ENCODE assay signal across 2 cellular contexts in genomic region chr1:228944241-228944741, GRCh38.
A peak's percentile ranks its signal among the peaks of the same experiment; 100 is the strongest.
TF ChIP-seq lines count a peak whose summit lies in the region.

No MANE protein-coding gene starts in this region.

TF ChIP-seq in liver, 16 proteins besides CTCF, POLR2A, EP300 and RAD21 (continued from another document):
- TF ChIP-seq REST (IDR thresholded peaks at IDR 0.05), result peak; percentile 40

TF ChIP-seq in HepG2, 621 proteins besides CTCF, POLR2A, EP300 and RAD21 (continued from another document):
- TF ChIP-seq HNF1A (IDR thresholded peaks at IDR 0.05; ENCODE audit: low read depth), result no peak
- TF ChIP-seq HNF1A (CRISPR knock-in tag; IDR thresholded peaks at IDR 0.05; ENCODE audit: borderline replicate concordance), result no peak
- no peak for TF ChIP-seq BHLHE40 (IDR thresholded peaks at IDR 0.05; ENCODE audit: low read length)
- TF ChIP-seq ETV6 (CRISPR knock-in tag; conservative IDR thresholded peaks at IDR 0.05), result no peak
- TF ChIP-seq FLYWCH1 (CRISPR knock-in tag; IDR thresholded peaks at IDR 0.05), result no peak
- no peak for TF ChIP-seq KMT2A (CRISPR knock-in tag; IDR thresholded peaks at IDR 0.05)
- no peak for TF ChIP-seq ZHX2 (IDR thresholded peaks at IDR 0.05; ENCODE audit: low read depth)
- no peak for TF ChIP-seq ZHX2 (CRISPR knock-in tag; IDR thresholded peaks at IDR 0.05; ENCODE audit: borderline replicate concordance)
- TF ChIP-seq ZBTB34 (CRISPR knock-in tag; IDR thresholded peaks at IDR 0.05), result no peak
- no peak for TF ChIP-seq MTA3 (CRISPR knock-in tag; IDR thresholded peaks at IDR 0.05)
- no peak for TF ChIP-seq KDM1A (CRISPR knock-in tag; IDR thresholded peaks at IDR 0.05)
- no peak for TF ChIP-seq CCDC6 (CRISPR knock-in tag; IDR thresholded peaks at IDR 0.05)
- no peak for TF ChIP-seq ZMAT3 (CRISPR knock-in tag; conservative IDR thresholded peaks at IDR 0.05)
- no peak for TF ChIP-seq TIGD3 (CRISPR knock-in tag; IDR thresholded peaks at IDR 0.05; ENCODE audit: borderline replicate concordance)
- no peak for TF ChIP-seq MNT (IDR thresholded peaks at IDR 0.05)
- TF ChIP-seq STAT5B (CRISPR knock-in tag; IDR thresholded peaks at IDR 0.05), result no peak
- TF ChIP-seq ZNF12 (CRISPR knock-in tag; IDR thresholded peaks at IDR 0.05), result no peak
